In the genomic region with DNA sequence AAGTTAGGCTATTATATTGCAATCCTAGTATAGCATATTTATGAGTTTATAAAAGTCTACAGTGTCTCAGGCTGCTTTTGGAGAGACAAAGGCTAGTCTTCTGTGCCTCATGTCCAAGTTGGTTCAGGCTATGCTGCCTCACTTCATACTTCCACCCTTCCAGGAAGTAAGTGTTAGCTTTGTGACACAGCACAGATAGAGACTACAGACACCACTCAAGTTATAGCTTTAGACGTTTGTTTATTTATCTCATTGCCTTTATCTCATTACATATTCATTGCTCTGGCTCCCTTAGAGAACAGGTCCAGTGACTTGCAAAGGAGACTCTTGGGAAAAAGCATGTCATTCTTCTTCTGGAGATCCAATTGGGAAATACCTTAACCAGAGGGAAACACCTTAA, we compare ENCODE assay signal across 21 cellular contexts. TPM values are rescaled to one million over a fixed set of nuclear protein-coding genes. Genes with fewer than 3 reads are reported as not detected.
DNase-seq lines count a peak whose midpoint lies in the region; ATAC-seq and TF ChIP-seq lines count a peak whose summit lies in the region.
"Had no signal": no experiment of that assay in that cellular context is flagged by ENCODE, and none has a peak within 500 bp of the region (broad histone marks: within the 10 kb centered on the region; RNA-seq: fewer than 3 reads in every experiment).

No MANE protein-coding gene starts in this region.

- no peaks in the 10 kb centered on the region for H4K20me1 ChIP-seq in DND-41 (ENCODE audit: insufficient read depth, low read length)

- no peaks in the 10 kb centered on the region for H3K27me3 ChIP-seq in DND-41 (ENCODE audit: insufficient read depth, low read length, poor library complexity)

- TF ChIP-seq CTCF in DND-41 (IDR thresholded peaks at IDR 0.05; ENCODE audit: borderline replicate concordance, extremely low read depth, low read length, poor library complexity, severe bottlenecking), result no peak

- ATAC-seq in DND-41 (ENCODE audit: insufficient read depth, low read depth) (peak; percentile 60; the same call in 2 of the 3 replicates), esophagus mucosa (peak; percentile 51)
- ATAC-seq: Panc1, SK-N-SH treated with all-trans-retinoic acid at 6 μM for 48 hours had no signal

- H3K27ac ChIP-seq in DND-41 (ENCODE audit: low read length), result peak overlapping the region; percentile 89
- H3K27ac ChIP-seq in caudate nucleus (ENCODE audit: low read depth, low read length), result no peak overlapping the region
- H3K27ac ChIP-seq: C4-2B had no signal

- H3K9me3 ChIP-seq in DND-41 (ENCODE audit: insufficient read depth, low read length, severe bottlenecking), result peaks cover 16% of the 10 kb centered on the region

- H3K36me3 ChIP-seq in DND-41 (ENCODE audit: insufficient read depth, low read length), result peaks cover 12% of the 10 kb centered on the region; the same call in 1 of the 2 replicates

- H3K4me1 ChIP-seq in DND-41 (ENCODE audit: insufficient read depth, low read length), result peaks cover 32% of the 10 kb centered on the region

- H3K4me2 ChIP-seq in DND-41 (ENCODE audit: insufficient read depth, low read length), result no peak overlapping the region

- H3K4me3 ChIP-seq in DND-41 (ENCODE audit: low read depth in 1 of 2, low read length in 2 of 2), result no peak overlapping the region

- peak overlapping the region; percentile 57 for H2AFZ ChIP-seq in DND-41 (ENCODE audit: low read depth, low read length)

- H3K79me2 ChIP-seq in DND-41 (ENCODE audit: insufficient read depth, low read length), result no peaks in the 10 kb centered on the region

- DNase-seq in DMS153 (lab: John Stamatoyannopoulos, UW) (peak; percentile 61), DND-41 (no peak), NCI-H2029 (lab: John Stamatoyannopoulos, UW) (peak; percentile 20), caudate nucleus (lab: John Stamatoyannopoulos, UW) (no peak)
- DNase-seq in central memory CD4-positive, alpha-beta T cell, result no peak
- DNase-seq in stimulated activated CD4-positive, alpha-beta T cell treated with anti-CD3 and anti-CD28 coated beads, Interleukin-15, amount 100 ng/mL, for 24 hours, result no peak
- DNase-seq: GDM1, Kasumi-1, MM.1S, NCI-H1048, NCI-H1417 treated with DMSO at 0.1 percent for 48 hours, NCI-H187, NCI-H2171, NCI-H69 had no signal

- no peak overlapping the region for H3K9ac ChIP-seq in DND-41 (ENCODE audit: low read depth, low read length)

RNA-seq across cellular contexts. Expression of a gene that starts 22.6 kb away (rescaled TPM):
- total RNA-seq in esophagus mucosa, result 1.0 TPM
- total RNA-seq: H1 had no signal

RNA-seq across cellular contexts. Expression of a gene that starts 45.5 kb away (rescaled TPM):
- not detected for total RNA-seq in esophagus mucosa
- total RNA-seq: Daoy; H1; T-helper 2 cell treated with Interferon-gamma antibody and Interleukin-4, amounts not matched to agents 100 ng/mL and 5 ng/mL, for 36 hours had no signal

RNA-seq across cellular contexts. Expression of a gene that starts 51.3 kb away (rescaled TPM):
- 1.2 TPM for total RNA-seq in esophagus mucosa
- total RNA-seq: H1 had no signal

Comparison
In these comparisons a context has a peak if more than half of its experiments do, and no peak if none do; other contexts are left out.
1. DNase-seq: peak in DMS153 (single experiment) and NCI-H2029 (single experiment); none in DND-41 (single experiment), central memory CD4-positive, alpha-beta T cell (single experiment), caudate nucleus (0 of 61) and stimulated activated CD4-positive, alpha-beta T cell treated with anti-CD3 and anti-CD28 coated beads, Interleukin-15, amount 100 ng/mL, for 24 hours (single experiment).